Comparison of ENCODE assay signal across 12 cellular contexts in the genomic region with DNA sequence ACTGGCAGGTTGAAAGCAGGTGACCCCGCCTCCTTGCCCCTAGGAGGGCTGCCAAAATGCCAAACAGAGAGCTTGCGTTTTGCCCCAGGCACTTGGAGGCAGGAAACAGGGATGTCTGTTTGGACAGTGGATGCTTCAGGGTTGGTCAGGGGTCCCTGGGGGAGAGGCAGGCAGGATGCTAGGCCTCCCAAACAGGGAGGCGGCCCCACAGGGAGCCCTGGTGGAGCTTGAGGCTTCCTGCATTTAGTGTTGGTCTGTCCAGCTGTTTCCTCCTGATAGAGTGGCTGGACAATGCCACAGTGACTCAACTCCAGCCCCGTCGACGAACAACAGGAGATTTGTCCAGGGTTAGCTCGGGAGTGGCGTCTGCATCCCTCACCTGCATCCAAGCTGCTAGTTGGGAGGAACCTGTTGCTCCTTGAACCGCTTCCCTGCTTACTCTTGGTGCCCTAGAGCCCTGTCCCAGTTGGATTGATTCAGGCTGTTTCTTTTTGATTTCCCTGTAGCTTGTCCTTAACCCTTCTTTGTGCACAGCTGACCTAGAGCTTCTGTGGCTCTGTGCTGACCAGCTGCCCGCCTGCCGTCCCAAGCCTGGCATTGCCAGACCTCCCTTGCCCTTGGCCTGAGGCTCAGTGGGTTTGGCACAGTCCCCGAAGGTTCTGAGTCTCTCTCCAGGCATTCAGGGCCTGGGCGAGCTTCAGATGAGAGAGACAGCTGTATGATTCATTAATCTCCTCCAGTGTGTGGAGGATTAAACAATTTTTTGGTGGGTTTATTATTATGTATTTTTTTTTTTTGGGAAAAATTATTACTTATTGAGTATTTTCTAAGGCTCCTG. TPM values are rescaled to one million over a fixed set of nuclear protein-coding genes. Genes with fewer than 3 reads are reported as not detected.
A peak's percentile ranks its signal among the peaks of the same experiment; 100 is the strongest.
DNase-seq lines count a peak whose midpoint lies in the region; ATAC-seq and TF ChIP-seq lines count a peak whose summit lies in the region.
"Had no signal": no experiment of that assay in that cellular context is flagged by ENCODE, and none has a peak within 500 bp of the region (broad histone marks: within the 10 kb centered on the region; RNA-seq: fewer than 3 reads in every experiment).

No MANE protein-coding gene starts in this region.

- intact Hi-C loops in left lung (cut with DNase I): no loop called here

- H3K36me3 ChIP-seq in ACC112 (ENCODE audit: insufficient read depth, low read length) (no peaks in the 10 kb centered on the region), MG63 (no peaks in the 10 kb centered on the region), left lung (no peaks in the 10 kb centered on the region)
- H3K36me3 ChIP-seq: neutrophil had no signal

- peak; percentile 77 for ATAC-seq in left lung
- no peak for ATAC-seq in activated CD4-positive, CD25-positive, alpha-beta regulatory T cell treated with anti-CD3 and anti-CD28 coated beads, Interleukin-2, amount 50 U/mL, for 24 hours
- ATAC-seq: T-helper 17 cell had no signal

- H3K27me3 ChIP-seq in ACC112 (ENCODE audit: insufficient read depth, low read length): no peaks in the 10 kb centered on the region
- H3K27me3 ChIP-seq in MG63: no peaks in the 10 kb centered on the region
- H3K27me3 ChIP-seq in left lung: peaks cover 0 to 39% of the 10 kb centered on the region in 2 donors

- H3K4me1 ChIP-seq in ACC112 (ENCODE audit: control insufficient read depth, insufficient read depth, low read length, unreplicated experiment): peaks cover 15% of the 10 kb centered on the region
- peaks cover 7 to 19% of the 10 kb centered on the region in 2 donors for H3K4me1 ChIP-seq in left lung

- TF ChIP-seq CTCF in left lung (IDR thresholded peaks at IDR 0.05): peak in 1 of 2 donors; percentile 18

- H3K79me2 ChIP-seq in ACC112 (ENCODE audit: control insufficient read depth, insufficient read depth, low read length, unreplicated experiment): no peaks in the 10 kb centered on the region

- DNase-seq in MG63 (peak; percentile 96), dermis blood vessel endothelial cell (peak; percentile 98), left lung (peak in 1 of 2 donors; percentile 50), DMS53 treated with DMSO at 0.1 percent for 48 hours (lab: John Stamatoyannopoulos, UW; ENCODE audit: unreplicated experiment) (no peak), NCI-H446 (lab: John Stamatoyannopoulos, UW) (no peak), NCI-H1694 treated with DMSO at 0.1 percent for 48 hours (lab: John Stamatoyannopoulos, UW) (no peak)
- DNase-seq: CD4-positive, alpha-beta T cell; central memory CD4-positive, alpha-beta T cell; T-helper 17 cell had no signal

- H2AFZ ChIP-seq in ACC112 (ENCODE audit: low read length, unreplicated experiment): no peak overlapping the region

- H3K9me3 ChIP-seq in MG63 (peaks cover 19% of the 10 kb centered on the region), left lung (no peaks in the 10 kb centered on the region)
- H3K9me3 ChIP-seq: neutrophil had no signal

- H3K27ac ChIP-seq in ACC112 (ENCODE audit: low read depth, low read length) (peak overlapping the region; percentile 21; the same call in 1 of the 2 replicates), left lung (peak overlapping the region; percentile 56 to 63)
- H3K27ac ChIP-seq: neutrophil had no signal

- H3K4me3 ChIP-seq in ACC112 (ENCODE audit: low read depth, low read length) (no peak overlapping the region), MG63 (no peak overlapping the region), left lung (no peak overlapping the region)

RNA-seq across cellular contexts. Expression of gene TSPAN9, which starts 45.9 kb away (rescaled TPM):
- total RNA-seq in MG63 (2014; rRNA removed; shearing (Covaris generic); ENCODE audit: low replicate concordance): 25.8 and 31.0 TPM in 2 replicates
- total RNA-seq in dermis blood vessel endothelial cell: 70.8 and 125 TPM in 2 replicates
- 10 to 100 TPM; 35.6 to 36.8 TPM for total RNA-seq in left lung

Comparison
In these comparisons a context has a peak if more than half of its experiments do, and no peak if none do; other contexts are left out.
1. DNase-seq: peak in MG63 (single experiment) and dermis blood vessel endothelial cell (single experiment); none in DMS53 treated with DMSO at 0.1 percent for 48 hours (single experiment), NCI-H446 (0 of 2) and NCI-H1694 treated with DMSO at 0.1 percent for 48 hours (single experiment).